Comparison of ENCODE assay signal across 16 cellular contexts in the genomic region with DNA sequence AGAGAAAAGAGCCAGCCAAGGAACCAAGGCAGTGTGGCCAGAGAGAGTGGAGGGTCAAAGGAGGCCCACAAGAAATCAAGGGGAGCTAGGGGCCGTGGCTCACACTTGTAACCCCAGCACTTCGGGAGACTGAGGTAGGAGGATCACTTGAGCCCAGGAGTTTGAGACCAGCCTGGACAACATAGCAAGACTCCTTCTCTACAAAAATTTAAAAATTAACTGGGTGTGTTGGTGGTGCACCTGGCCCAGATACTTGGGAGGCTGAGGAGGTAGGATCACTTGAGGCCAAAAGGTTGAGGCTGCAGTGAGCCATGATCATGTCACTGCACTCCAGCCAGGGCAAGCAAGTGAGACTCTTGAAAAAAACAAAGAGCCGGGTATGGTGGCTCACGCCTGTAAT. TPM values are rescaled to one million over a fixed set of nuclear protein-coding genes. Genes with fewer than 3 reads are reported as not detected.
A peak's percentile ranks its signal among the peaks of the same experiment; 100 is the strongest.
DNase-seq lines count a peak whose midpoint lies in the region; ATAC-seq and TF ChIP-seq lines count a peak whose summit lies in the region.
"Had no signal": no experiment of that assay in that cellular context is flagged by ENCODE, and none has a peak within 500 bp of the region (broad histone marks: within the 10 kb centered on the region; RNA-seq: fewer than 3 reads in every experiment).

No MANE protein-coding gene starts in this region.

- H3K27me3 ChIP-seq in left ventricle myocardium inferior (ENCODE audit: low read depth) (no peaks in the 10 kb centered on the region), esophagus muscularis mucosa (no peaks in the 10 kb centered on the region), gastrocnemius medialis (no peaks in the 10 kb centered on the region)
- H3K27me3 ChIP-seq: BLaER1 had no signal

- intact Hi-C loops in left ventricle myocardium inferior (cut with micrococcal nuclease), result no loop called here
- intact Hi-C loops in Right ventricle myocardium superior (cut with DNase I), result no loop called here
- intact Hi-C loops in esophagus muscularis mucosa (cut with DNase I), result loop anchor here (1.0 kb wide), 1 partner anchor 37 kb away; no protein-coding TSS in a partner anchor
- intact Hi-C loops in gastrocnemius medialis (cut with DNase I; ENCODE audit: low total_unique reads), result no loop called here

- H3K9me3 ChIP-seq in left ventricle myocardium inferior (replicated peaks), result no peaks in the 10 kb centered on the region
- no peaks in the 10 kb centered on the region for H3K9me3 ChIP-seq in esophagus muscularis mucosa
- H3K9me3 ChIP-seq in gastrocnemius medialis, result no peaks in the 10 kb centered on the region
- H3K9me3 ChIP-seq: BLaER1 had no signal

- H3K27ac ChIP-seq in left ventricle myocardium inferior (replicated peaks) (peak overlapping the region; percentile 38), esophagus muscularis mucosa (replicated peaks in 1 of 4) (peak overlapping the region; percentile 65 to 79 (median 68)), gastrocnemius medialis (peak overlapping the region; percentile 45 to 79 (median 71))
- H3K27ac ChIP-seq: BLaER1, KMS-11 had no signal

- WGBS in esophagus muscularis mucosa, result 97% methylated on average over 4 of the region's 4 CpGs

- ATAC-seq in Right ventricle myocardium superior (ENCODE audit: poor library complexity), result no peak
- ATAC-seq in gastrocnemius medialis, result no peak
- no peak for ATAC-seq in GM19023 (IDR thresholded peaks at IDR 0.05; ENCODE audit: unreplicated experiment)
- no peak for ATAC-seq in omental fat pad (ENCODE audit: low FRiP score)
- ATAC-seq: CD8-positive, alpha-beta T cell had no signal

- H3K36me3 ChIP-seq in left ventricle myocardium inferior (no peaks in the 10 kb centered on the region), esophagus muscularis mucosa (no peaks in the 10 kb centered on the region), gastrocnemius medialis (no peaks in the 10 kb centered on the region)
- H3K36me3 ChIP-seq: BLaER1 had no signal

- peaks cover 43% of the 10 kb centered on the region for H3K4me1 ChIP-seq in left ventricle myocardium inferior
- peaks cover 35 to 61% (median 48%) of the 10 kb centered on the region in 4 donors for H3K4me1 ChIP-seq in esophagus muscularis mucosa
- peaks cover 44 to 64% of the 10 kb centered on the region in 2 donors for H3K4me1 ChIP-seq in gastrocnemius medialis

- in situ Hi-C loops in gastrocnemius medialis (cut with MboI; ENCODE audit: low sequenced_read_pairs in 4 of 4), result loop anchor here in 1 of 4 donors (5.0 kb wide), 2 partner anchors 41 to 106 kb away; no protein-coding TSS in a partner anchor

- no peak for DNase-seq in left ventricle myocardium inferior
- no peak for DNase-seq in Right ventricle myocardium superior
- DNase-seq in esophagus muscularis mucosa (ENCODE audit: extremely low spot score), result no peak
- DNase-seq in gastrocnemius medialis, result no peak
- no peak for DNase-seq in T1000 (lab: John Stamatoyannopoulos, UW)
- DNase-seq in omental fat pad (ENCODE audit: low spot score), result no peak
- DNase-seq: CD8-positive, alpha-beta T cell; DMS79; GOT3; NCI-H1092; NCI-H2227 treated with DMSO at 0.1 percent for 48 hours; NCI-H524 had no signal

- TF ChIP-seq CTCF in left ventricle myocardium inferior (IDR thresholded peaks at IDR 0.05; ENCODE audit: borderline replicate concordance) (no peak), esophagus muscularis mucosa (IDR thresholded peaks at IDR 0.05) (no peak), gastrocnemius medialis (IDR thresholded peaks at IDR 0.05 in 4 of 5, conservative IDR thresholded peaks at IDR 0.05 in 1 of 5) (no peak), omental fat pad (IDR thresholded peaks at IDR 0.05) (no peak)

- TF ChIP-seq POLR2A in esophagus muscularis mucosa (IDR thresholded peaks at IDR 0.05; ENCODE audit: low read depth) (no peak), gastrocnemius medialis (IDR thresholded peaks at IDR 0.05) (no peak)

- TF ChIP-seq EP300 in esophagus muscularis mucosa (IDR thresholded peaks at IDR 0.05), result no peak

- H3K4me3 ChIP-seq in left ventricle myocardium inferior, result no peak overlapping the region
- H3K4me3 ChIP-seq in esophagus muscularis mucosa, result no peak overlapping the region
- no peak overlapping the region for H3K4me3 ChIP-seq in gastrocnemius medialis
- H3K4me3 ChIP-seq: BLaER1 had no signal

RNA-seq across cellular contexts. Expression of a gene that starts 18.9 kb away (rescaled TPM):
- total RNA-seq in left ventricle myocardium inferior (2.6 TPM), Right ventricle myocardium superior (4.0 TPM), esophagus muscularis mucosa (1 to 10 TPM; 2.8 to 4.6 (median 3.7) TPM), gastrocnemius medialis (1 to 10 TPM; 3.2 to 5.0 (median 4.1) TPM), omental fat pad (10 to 100 TPM in 1 of 4 donors, 1 to 10 TPM in 3; 2.9 to 16.9 (median 4.7) TPM)

RNA-seq across cellular contexts. Expression of a gene that starts 24.2 kb away (rescaled TPM):
- total RNA-seq in left ventricle myocardium inferior (17.2 TPM), Right ventricle myocardium superior (14.6 TPM), esophagus muscularis mucosa (10 to 100 TPM; 10.8 to 32.6 (median 14.9) TPM), gastrocnemius medialis (under 1 TPM in 3 of 4 donors, not detected in 1; 0.81 to 0.95 (median 0.95) TPM), omental fat pad (1 to 10 TPM; 1.9 to 4.9 (median 3.0) TPM)
- total RNA-seq: CD8-positive, alpha-beta T cell had no signal

RNA-seq across cellular contexts. Expression of a gene that starts 49.8 kb away (rescaled TPM):
- total RNA-seq in left ventricle myocardium inferior, result 445 TPM
- total RNA-seq in Right ventricle myocardium superior, result 350 TPM
- total RNA-seq in esophagus muscularis mucosa, result 1 to 10 TPM in 3 of 4 donors, under 1 TPM in 1; 0.83 to 2.2 (median 1.5) TPM
- 100 to 1,000 TPM; 184 to 519 (median 364) TPM for total RNA-seq in gastrocnemius medialis
- 1 to 10 TPM in 3 of 4 donors, under 1 TPM in 1; 0.84 to 4.4 (median 1.9) TPM for total RNA-seq in omental fat pad
- total RNA-seq: CD8-positive, alpha-beta T cell; M059J had no signal

RNA-seq across cellular contexts. Expression of a gene that starts 59.4 kb away (rescaled TPM):
- total RNA-seq in left ventricle myocardium inferior, result 67.3 TPM
- 74.0 TPM for total RNA-seq in Right ventricle myocardium superior
- 10 to 100 TPM; 24.5 to 44.1 (median 40.2) TPM for total RNA-seq in esophagus muscularis mucosa
- 100 to 1,000 TPM; 112 to 174 (median 132) TPM for total RNA-seq in gastrocnemius medialis
- total RNA-seq in omental fat pad, result 10 to 100 TPM; 32.7 to 53.9 (median 41.8) TPM

Comparison
In these comparisons a context has a peak if more than half of its experiments do, and no peak if none do; other contexts are left out.
1. RNA of a gene that starts 49.8 kb away (total RNA-seq): 184 to 519 TPM in gastrocnemius medialis, 445 TPM in left ventricle myocardium inferior (single experiment) and 350 TPM in Right ventricle myocardium superior (single experiment); 0.84 to 4.4 TPM in omental fat pad and 0.83 to 2.2 TPM in esophagus muscularis mucosa; every median in the first group is over 10 times any median in the second.
2. Peak in every context shown above with its lines, with median percentiles within 50 percentile points of each other: H3K27ac ChIP-seq.